Comparison of ENCODE assay signal across 34 cellular contexts in genomic region chr1:213099682-213100399, GRCh38.
"Had no signal": no experiment of that assay in that cellular context is flagged by ENCODE, and none has a peak within 500 bp of the region (broad histone marks: within the 10 kb centered on the region; RNA-seq: fewer than 3 reads in every experiment).

No MANE protein-coding gene starts in this region.

- DNase-seq: activated CD4-positive, alpha-beta T cell treated with anti-CD3 and anti-CD28 coated beads for 36 hours; activated CD4-positive, alpha-beta T cell treated with anti-CD3 and anti-CD28 coated beads, Interleukin-2, amount 10 ng/mL, durations not matched to agents 7 days and 5 days; activated CD4-positive, alpha-beta T cell treated with anti-CD3 and anti-CD28 coated beads, Interleukin-2, amount 50 U/mL, for 48 hours; activated CD8-positive, alpha-beta T cell treated with anti-CD3 and anti-CD28 coated beads, Interleukin-2, amount 10 ng/mL, durations not matched to agents 7 days and 5 days; activated gamma-delta T cell; activated naive CD4-positive, alpha-beta T cell treated with Interleukin-2 at 50 U/mL for 16 hours; activated naive CD8-positive, alpha-beta T cell treated with anti-CD3 and anti-CD28 coated beads, Interleukin-2, amount 10 ng/mL, durations not matched to agents 7 days and 5 days; activated T-cell treated with anti-CD3 and anti-CD28 coated beads, Interleukin-2, amount 50 U/mL, for 24 hours; amygdala; body of pancreas; KG1; NCI-H1105; NCI-H1417 treated with DMSO at 0.1 percent for 48 hours; NCI-H1694; NCI-H1930; NCI-H2171 treated with DMSO at 0.1 percent for 48 hours; NCI-H226; NCI-H446 treated with DMSO at 0.1 percent for 48 hours; NCI-H524; NCI-H69; NCI-H82; PC-9; SIG-M5; T-cell; T-helper 17 cell had no signal

- H3K27me3 ChIP-seq: body of pancreas, breast epithelium had no signal

- ATAC-seq: activated CD4-positive, alpha-beta T cell treated with anti-CD3 and anti-CD28 coated beads for 36 hours; activated CD4-positive, CD25-positive, alpha-beta regulatory T cell treated with anti-CD3 and anti-CD28 coated beads, Interleukin-2, amount 50 U/mL, for 24 hours; activated CD8-positive, alpha-beta T cell treated with anti-CD3 and anti-CD28 coated beads, Interleukin-2, amount 10 ng/mL, durations not matched to agents 7 days and 5 days; body of pancreas; Right ventricle myocardium inferior; SK-N-SH treated with all-trans-retinoic acid at 6 μM for 48 hours; T-cell; T-helper 17 cell; WTC11 had no signal

- H3K4me3 ChIP-seq: body of pancreas, breast epithelium, coronary artery, PC-9 had no signal

- H3K4me2 ChIP-seq: PC-9 had no signal

- H3K27ac ChIP-seq: body of pancreas, breast epithelium, coronary artery, PC-9, RWPE1 had no signal

- H3K4me1 ChIP-seq: body of pancreas, breast epithelium had no signal

- FAIRE-seq: astrocyte, RCC 7860 had no signal

- H3K9me3 ChIP-seq: body of pancreas had no signal

- H2AFZ ChIP-seq: PC-9 had no signal

- H3K36me3 ChIP-seq: breast epithelium had no signal
